ENCODE assay signal across 8 cellular contexts in genomic region chr2:202033317-202034248, GRCh38. TPM values are rescaled to one million over a fixed set of nuclear protein-coding genes. Genes with fewer than 3 reads are reported as not detected.
A peak's percentile ranks its signal among the peaks of the same experiment; 100 is the strongest.
DNase-seq lines count a peak whose midpoint lies in the region; TF ChIP-seq lines count a peak whose summit lies in the region.

TSS of gene FZD7 (plus strand) at chr2:202033855. CDS start at chr2:202034648, 793 bp downstream.

- H3K4me3 ChIP-seq in NB4 (ENCODE audit: low read depth, low read length) (peak within 1 kb of the TSS; percentile 79), astrocyte of the spinal cord (ENCODE audit: low read depth, low read length) (peak within 1 kb of the TSS; percentile 73), retinal pigment epithelial cell (ENCODE audit: low read length) (peak within 1 kb of the TSS; percentile 78)

- peak; percentile 37 for TF ChIP-seq POLR2A in NB4 (IDR thresholded peaks at IDR 0.05; ENCODE audit: extremely low read depth, insufficient read length)

- H3K4me1 Mint-ChIP-seq in HFFc6 (ENCODE audit: low read depth) = peaks cover 24% of the 10 kb centered on the region

- H3K9me3 Mint-ChIP-seq in HFFc6 = no peaks in the 10 kb centered on the region

- 0 out of 2 replicates have a peak, but pooled peaks cover 1% of the 10 kb centered on the region for H3K27me3 Mint-ChIP-seq in HFFc6 (ENCODE audit: insufficient read depth)

- peak; percentile 49 for TF ChIP-seq CTCF in GM12872 (IDR thresholded peaks at IDR 0.05; ENCODE audit: insufficient read depth, low read depth, low read length)
- 0 out of 2 replicates have a peak, but pooled peaks have one; percentile 26 for TF ChIP-seq CTCF in HFFc6 (IDR thresholded peaks at IDR 0.05)
- TF ChIP-seq CTCF in NB4 (IDR thresholded peaks at IDR 0.05; ENCODE audit: low read depth, low read length) = peak; percentile 14
- peak; percentile 17 for TF ChIP-seq CTCF in astrocyte of the spinal cord (IDR thresholded peaks at IDR 0.05; ENCODE audit: low read depth, low read length)
- TF ChIP-seq CTCF in retinal pigment epithelial cell (conservative IDR thresholded peaks at IDR 0.05; ENCODE audit: low read depth, low read length) = peak; percentile 34

- peaks cover 11% of the 10 kb centered on the region for H3K36me3 Mint-ChIP-seq in HFFc6 (ENCODE audit: low read depth)

- peak within 1 kb of the TSS; percentile 92 for H3K27ac Mint-ChIP-seq in HFFc6

- DNase-seq in HFFc6 (peak; percentile 91), NB4 (ENCODE audit: low read depth) (peak; percentile 96), T1000 (lab: John Stamatoyannopoulos, UW) (peak; percentile 79), astrocyte of the spinal cord (ENCODE audit: low read depth, low spot score) (peak; percentile 97), hippocampal formation (lab: John Stamatoyannopoulos, UW) (peak; percentile 74 to 80), retinal pigment epithelial cell (ENCODE audit: low read depth) (peak; percentile 57), SHP77 treated with DMSO at 0.1 percent for 48 hours (lab: John Stamatoyannopoulos, UW) (no peak)

- in situ Hi-C loops in astrocyte of the spinal cord (cut with HindIII; ENCODE audit: low sequenced_read_pairs) = no loop called here

- peak within 1 kb of the TSS; percentile 91 for H3K4me3 Mint-ChIP-seq in HFFc6

RNA-seq across cellular contexts. Expression of gene FZD7, which starts in this region (rescaled TPM):
- 100 to 1,000 TPM; 111 to 147 (median 117) TPM for total RNA-seq in HFFc6 (2021; fragmentation: NEBNext Ultra II Directional; extraction: Animal tissue kit (Norgen Biotek cat#: 25700))
